In genomic region chr11:23973244-23973643, GRCh38 we compare ENCODE assay signal across 26 cellular contexts.
"Had no signal": no experiment of that assay in that cellular context is flagged by ENCODE, and none has a peak within 500 bp of the region (broad histone marks: within the 10 kb centered on the region; RNA-seq: fewer than 3 reads in every experiment).

No MANE protein-coding gene starts in this region.

- H3K4me1 ChIP-seq: gastrocnemius medialis, spleen, testis, vagina had no signal

- DNase-seq: activated B cell treated with CpG ODN at 0.5 μM for 24 hours; activated CD4-positive, alpha-beta T cell treated with anti-CD3 and anti-CD28 coated beads for 36 hours; activated CD4-positive, alpha-beta T cell treated with anti-CD3 and anti-CD28 coated beads, Interleukin-2, amount 50 U/mL, for 4 hours; activated CD8-positive, alpha-beta memory T cell treated with anti-CD3 and anti-CD28 coated beads for 24 hours; activated CD8-positive, alpha-beta memory T cell treated with anti-CD3 and anti-CD28 coated beads, Interleukin-2, amount 50 U/mL, for 4 hours; activated T-cell treated with anti-CD3 and anti-CD28 coated beads, Interleukin-2, amount 50 U/mL, for 24 hours; aorta; central memory CD4-positive, alpha-beta T cell; effector memory CD4-positive, alpha-beta T cell; gastrocnemius medialis; head of caudate nucleus; kidney glomerular epithelial cell; left ventricle myocardium superior; mammary epithelial cell; midbrain; natural killer cell; spleen; stimulated activated CD4-positive, alpha-beta T cell treated with anti-CD3 and anti-CD28 coated beads, Interleukin-4, amount 100 ng/mL, for 1 hour; stimulated activated naive CD4-positive, alpha-beta T cell; T1000; testis; trophoblast cell had no signal

- H3K27me3 ChIP-seq: gastrocnemius medialis, spleen, testis, vagina had no signal

- H3K9me3 ChIP-seq: gastrocnemius medialis, testis, vagina had no signal

- H3K36me3 ChIP-seq: gastrocnemius medialis, spleen, vagina had no signal

- H3K4me3 ChIP-seq: gastrocnemius medialis, spleen, testis, vagina had no signal

- ATAC-seq: activated CD4-positive, alpha-beta T cell treated with anti-CD3 and anti-CD28 coated beads for 36 hours; activated naive CD4-positive, alpha-beta T cell treated with anti-CD3 and anti-CD28 coated beads, Interleukin-2, amount 50 U/mL, for 72 hours; activated T-helper 17 cell treated with anti-CD3 and anti-CD28 coated beads, Interleukin-2, amount 50 U/mL, for 72 hours; esophagus mucosa; gastrocnemius medialis; left ventricle myocardium superior; natural killer cell had no signal

- H3K27ac ChIP-seq: gastrocnemius medialis, spleen, testis, vagina had no signal
